ENCODE assay signal across 8 cellular contexts in genomic region chr11:123653997-123654565, GRCh38. TPM values are rescaled to one million over a fixed set of nuclear protein-coding genes. Genes with fewer than 3 reads are reported as not detected.
DNase-seq lines count a peak whose midpoint lies in the region; ATAC-seq, FAIRE-seq and TF ChIP-seq lines count a peak whose summit lies in the region.

No MANE protein-coding gene starts in this region.

- TF ChIP-seq POLR2A in GM12878 (IDR thresholded peaks at IDR 0.05; ENCODE audit: low read depth, low read length): no peak

- intact Hi-C loops in PC-9 (cut with micrococcal nuclease; ENCODE audit: unreplicated experiment) (loop anchor here (2.0 kb wide), 1 partner anchor 63 kb away; no protein-coding TSS in a partner anchor), GM12878 (cut with micrococcal nuclease; ENCODE audit: unreplicated experiment) (no loop called here)

- no peak for TF ChIP-seq CTCF in PC-9 (conservative IDR thresholded peaks at IDR 0.05)
- no peak for TF ChIP-seq CTCF in GM12878 (IDR thresholded peaks at IDR 0.05 in 2 of 3, conservative IDR thresholded peaks at IDR 0.05 in 1 of 3; ENCODE audit: control insufficient read depth in 2 of 3, extremely low read depth in 1 of 3, insufficient read depth in 1 of 3, low read depth in 3 of 3, low read length in 3 of 3)

- H3F3A ChIP-seq in PC-9 (ENCODE audit: insufficient read depth, low read depth): no peaks in the 10 kb centered on the region

- H3K27me3 ChIP-seq in PC-9 (ENCODE audit: insufficient read depth, low read depth): peaks cover 81% of the 10 kb centered on the region
- H3K27me3 ChIP-seq in GM12878 (replicated peaks in 1 of 2; ENCODE audit: control insufficient read depth in 2 of 2, insufficient read depth in 2 of 2, low read length in 1 of 2): peaks cover 6 to 10% of the 10 kb centered on the region in 2 experiments
- H3K27me3 ChIP-seq in skeletal muscle satellite cell (ENCODE audit: control insufficient read depth, insufficient read depth, low read length): peaks cover 37% of the 10 kb centered on the region

- H3K4me3 ChIP-seq in PC-9 (peak overlapping the region; percentile 57; the same call in 1 of the 2 replicates), GM12878 (peak overlapping the region; percentile 58; the same call in 1 of the 2 replicates), iPS-18c (ENCODE audit: insufficient read depth, low read depth, low read length) (peak overlapping the region; percentile 76), skeletal muscle satellite cell (ENCODE audit: low read length) (peak overlapping the region; percentile 77)

- FAIRE-seq in GM12878 (lab: Jason Lieb, UNC): no peak

- RAD21 ChIA-PET in GM12878 (lab: Charles Lee; ENCODE audit: unreplicated experiment): no interaction called here

- no peaks in the 10 kb centered on the region for H3K36me3 ChIP-seq in PC-9 (ENCODE audit: low read depth)
- no peaks in the 10 kb centered on the region for H3K36me3 ChIP-seq in GM12878 (ENCODE audit: control insufficient read depth in 2 of 2, insufficient read depth in 2 of 2, low read length in 1 of 2)
- H3K36me3 ChIP-seq in skeletal muscle satellite cell (ENCODE audit: insufficient read depth, low read length): no peaks in the 10 kb centered on the region

- H2AFZ ChIP-seq in PC-9 (no peak overlapping the region), GM12878 (ENCODE audit: control insufficient read depth, low read depth, low read length) (peak overlapping the region; percentile 41; the same call in 1 of the 2 replicates)

- BruUV-seq in PC-9 (replicated peaks; lab: Mats Ljungman, UMichigan) (no TSS peak), GM12878 (replicated peaks; lab: Mats Ljungman, UMichigan) (no TSS peak)

- H4K20me1 ChIP-seq in PC-9 (ENCODE audit: insufficient read depth) (no peaks in the 10 kb centered on the region), GM12878 (ENCODE audit: control insufficient read depth, insufficient read depth) (no peaks in the 10 kb centered on the region)

- TF ChIP-seq EP300 in GM12878 (IDR thresholded peaks at IDR 0.05; ENCODE audit: borderline replicate concordance in 1 of 2, control insufficient read depth in 1 of 2, low read depth in 2 of 2, low read length in 2 of 2): no peak

- H3K4me2 ChIP-seq in PC-9 (peak overlapping the region; percentile 77), GM12878 (ENCODE audit: control insufficient read depth, insufficient read depth) (peak overlapping the region; percentile 93), skeletal muscle satellite cell (ENCODE audit: low read length) (peak overlapping the region; percentile 92)

- H3K9me3 ChIP-seq in PC-9 (ENCODE audit: insufficient read depth, low read depth) (no peaks in the 10 kb centered on the region), GM12878 (replicated peaks; ENCODE audit: control insufficient read depth, insufficient read depth, low read length) (peaks cover 4% of the 10 kb centered on the region; the same call in 2 of the 3 replicates), iPS-18c (ENCODE audit: control insufficient read depth, insufficient read depth, low read length) (no peaks in the 10 kb centered on the region), skeletal muscle satellite cell (replicated peaks; ENCODE audit: low read length) (no peaks in the 10 kb centered on the region)

- WGBS in GM12878 (ENCODE audit: insufficient coverage, insufficient replicate concordance, low lambda C conversion rate, missing lambda C conversion rate): 2% methylated on average over 38 of the region's 55 CpGs

- POLR2A ChIA-PET in PC-9 (lab: Charles Lee; ENCODE audit: unreplicated experiment) (no interaction called here), GM12878 (lab: Charles Lee) (no interaction called here)

- CTCF ChIA-PET in PC-9 (lab: Charles Lee): no interaction called here
- CTCF ChIA-PET in GM12878 (lab: Yijun Ruan, JAX): interaction anchor here (1.3 kb wide), 1 partner anchor 53 kb away, joined by 3 read pairs; no protein-coding TSS in a partner anchor

- in situ Hi-C loops in GM12878 (cut with MboI): no loop called here

- SMC1A ChIA-PET in GM12878 (lab: Charles Lee; ENCODE audit: uncharacterized antibody, unreplicated experiment): no interaction called here

- H3K9ac ChIP-seq in GM12878 (ENCODE audit: control insufficient read depth, insufficient read depth, low read length) (no peak overlapping the region), skeletal muscle satellite cell (ENCODE audit: low read depth, low read length) (no peak overlapping the region)

- ATAC-seq in GM19438 (IDR thresholded peaks at IDR 0.05; ENCODE audit: low read depth, unreplicated experiment) (peak; percentile 48), GM12878 (peak; percentile 79), HG03469 (IDR thresholded peaks at IDR 0.05; ENCODE audit: unreplicated experiment) (no peak)

- peak; percentile 72 for DNase-seq in AG08395 (ENCODE audit: low spot score)
- DNase-seq in PC-9: peak in 1 of 2 experiments; percentile 28
- no peak for DNase-seq in GM12878 (ENCODE audit: low read depth, low spot score)
- DNase-seq in NCI-H1436 (lab: John Stamatoyannopoulos, UW): no peak

- H3K79me2 ChIP-seq in PC-9 (ENCODE audit: low read depth) (no peaks in the 10 kb centered on the region), GM12878 (ENCODE audit: control insufficient read depth, insufficient read depth, low read length) (no peaks in the 10 kb centered on the region)

- H3K9me2 ChIP-seq in PC-9 (ENCODE audit: insufficient read depth): no peaks in the 10 kb centered on the region

- no peak for TF ChIP-seq RAD21 in GM12878 (IDR thresholded peaks at IDR 0.05; ENCODE audit: insufficient read depth, low read depth, low read length)

- H3K27ac ChIP-seq in PC-9 (no peak overlapping the region), GM12878 (ENCODE audit: control insufficient read depth, insufficient read depth) (no peak overlapping the region)

- no peaks in the 10 kb centered on the region for H3K4me1 ChIP-seq in PC-9 (replicated peaks; ENCODE audit: insufficient read depth)
- no peaks in the 10 kb centered on the region for H3K4me1 ChIP-seq in GM12878 (ENCODE audit: control insufficient read depth, insufficient read depth, low read length)
- H3K4me1 ChIP-seq in skeletal muscle satellite cell (ENCODE audit: control insufficient read depth, insufficient read depth, low read length): peaks cover 3% of the 10 kb centered on the region

TF ChIP-seq in GM12878, 131 proteins besides CTCF, POLR2A, EP300 and RAD21:
- TF ChIP-seq CBFB (IDR thresholded peaks at IDR 0.05; ENCODE audit: low read depth): no peak
- TF ChIP-seq SMAD1 (IDR thresholded peaks at IDR 0.05; ENCODE audit: low read depth, partially characterized antibody): no peak
- no peak for TF ChIP-seq IRF4 (IDR thresholded peaks at IDR 0.05; ENCODE audit: low read depth, low read length)
- no peak for TF ChIP-seq RCOR1 (conservative IDR thresholded peaks at IDR 0.05; ENCODE audit: low read depth, low read length)
- TF ChIP-seq MXI1 (IDR thresholded peaks at IDR 0.05; ENCODE audit: low read depth, low read length): no peak
- peak; percentile 50 for TF ChIP-seq SUZ12 (IDR thresholded peaks at IDR 0.05; ENCODE audit: unreplicated experiment)
- no peak for TF ChIP-seq SMARCA5 (IDR thresholded peaks at IDR 0.05)
- TF ChIP-seq REST (IDR thresholded peaks at IDR 0.05; ENCODE audit: low read depth, low read length): peak; percentile 96

RNA-seq across cellular contexts. Expression of gene SCN3B, which starts 0.3 kb away (rescaled TPM):
- not detected in 2 replicates for total RNA-seq in PC-9 (2021)
- not detected in 2 replicates for total RNA-seq in GM12878 (2013; cell fraction: nucleolus; rRNA removed)
- not detected in 2 replicates for total RNA-seq in GM12878 (2014; rRNA removed)
- total RNA-seq in GM12878 (2014; rRNA removed; fragmentation: Illumina TruSeq; extraction: Trizol): not detected in 2 replicates
- total RNA-seq in GM12878 (2021): not detected in 2 replicates
- polyA plus RNA-seq in GM12878 (2011; ENCODE audit: low read depth): not detected
- 0.01 and 0.06 TPM in 2 replicates for polyA plus RNA-seq in GM12878 (2011; rRNA removed)
- 0.01 TPM in 1 of 2 replicates, not detected in the other for polyA plus RNA-seq in GM12878 (2011; cell fraction: cytosol; rRNA removed)
- 0.03 TPM in 1 of 2 replicates, not detected in the other for polyA plus RNA-seq in GM12878 (2011; cell fraction: nucleus; rRNA removed)
- 0.05 and 0.06 TPM in 2 replicates for polyA plus RNA-seq in GM12878 (2012)
- not detected in 2 replicates for polyA plus RNA-seq in GM12878 (2014; fragmentation: Illumina TruSeq; extraction: Trizol)
- not detected for polyA plus RNA-seq in GM12878 (2014; fragmentation: Nextera tagmentation; extraction: Ambion mirVana)
- not detected in 2 replicates for polyA plus RNA-seq in GM12878 (2014; rRNA removed)
- under 1 TPM; 0.09 to 0.12 TPM for polyA plus RNA-seq in GM12878 (2016; fragmentation: Nextera tagmentation; extraction: Ambion mirVana)
- not detected in 2 replicates for polyA minus RNA-seq in GM12878 (2011; rRNA and poly(A)+ RNA removed)
- polyA minus RNA-seq in GM12878 (2011; cell fraction: cytosol; rRNA and poly(A)+ RNA removed): not detected in 2 replicates
- not detected in 2 replicates for polyA minus RNA-seq in GM12878 (2011; cell fraction: nucleus; rRNA and poly(A)+ RNA removed)
- total RNA-seq in skeletal muscle satellite cell (2012; rRNA removed): under 0.01 TPM in 1 of 2 replicates, not detected in the other
